ENCODE assay signal across 8 cellular contexts in genomic region chr4:163494360-163495241, GRCh38. TPM values are rescaled to one million over a fixed set of nuclear protein-coding genes. Genes with fewer than 3 reads are reported as not detected.
DNase-seq lines count a peak whose midpoint lies in the region; ATAC-seq and TF ChIP-seq lines count a peak whose summit lies in the region.

Gene TMA16 (plus strand): TSS chr4:163494690. CDS start chr4:163494802, 112 bp downstream.

- H3K27me3 Mint-ChIP-seq in activated T-cell treated with anti-CD3 and anti-CD28 coated beads, Interleukin-2, amount 50 U/mL, for 4 hours (ENCODE audit: low read depth), result no peaks in the 10 kb centered on the region

- H3K36me3 Mint-ChIP-seq in activated T-cell treated with anti-CD3 and anti-CD28 coated beads, Interleukin-2, amount 50 U/mL, for 4 hours (ENCODE audit: insufficient read depth), result peaks cover 13% of the 10 kb centered on the region

- TF ChIP-seq RAD21 in Ishikawa (IDR thresholded peaks at IDR 0.05; ENCODE audit: low read depth), result no peak

- DNase-seq in DMS153 (lab: John Stamatoyannopoulos, UW), result peak; percentile 86
- DNase-seq in activated T-cell treated with anti-CD3 and anti-CD28 coated beads, Interleukin-2, amount 50 U/mL, for 4 hours, result peak; percentile 71
- DNase-seq in stimulated activated CD8-positive, alpha-beta memory T cell treated with anti-CD3 and anti-CD28 coated beads, Interleukin-7, amount 100 ng/mL, for 4 hours (ENCODE audit: low read depth in 2 of 2), result peak; percentile 71 to 72

- TF ChIP-seq EP300 in Ishikawa (IDR thresholded peaks at IDR 0.05; ENCODE audit: borderline replicate concordance), result peak; percentile 46; the same call in 1 of the 2 replicates

- peaks cover 0 to 8% of the 10 kb centered on the region in 2 donors for H3K4me1 ChIP-seq in muscle layer of duodenum (ENCODE audit: control insufficient read depth in 1 of 2, insufficient read depth in 2 of 2, low read length in 2 of 2)

- no peaks in the 10 kb centered on the region for H3K27me3 ChIP-seq in muscle layer of duodenum (ENCODE audit: low read depth, low read length)

- peaks cover 31% of the 10 kb centered on the region for H3K4me1 Mint-ChIP-seq in activated T-cell treated with anti-CD3 and anti-CD28 coated beads, Interleukin-2, amount 50 U/mL, for 4 hours (ENCODE audit: low read depth)

- H3K9me3 Mint-ChIP-seq in activated T-cell treated with anti-CD3 and anti-CD28 coated beads, Interleukin-2, amount 50 U/mL, for 4 hours, result no peaks in the 10 kb centered on the region

- H3K9me3 ChIP-seq in muscle layer of duodenum (ENCODE audit: control insufficient read depth in 1 of 2, low read length in 2 of 2), result no peaks in the 10 kb centered on the region

- peak within 1 kb of the TSS; percentile 94 to 95 for H3K4me3 ChIP-seq in muscle layer of duodenum (ENCODE audit: low read depth in 1 of 2, low read length in 2 of 2)

- H3K4me3 Mint-ChIP-seq in activated T-cell treated with anti-CD3 and anti-CD28 coated beads, Interleukin-2, amount 50 U/mL, for 4 hours, result peak within 1 kb of the TSS; percentile 95

- peak within 1 kb of the TSS; percentile 91 for H3K27ac ChIP-seq in muscle layer of duodenum (ENCODE audit: low read length)

- no peaks in the 10 kb centered on the region for H3K36me3 ChIP-seq in muscle layer of duodenum (ENCODE audit: control insufficient read depth in 1 of 2, insufficient read depth in 2 of 2, low read length in 2 of 2)

- ATAC-seq in GM21576 (IDR thresholded peaks at IDR 0.05; ENCODE audit: unreplicated experiment) (peak; percentile 81), esophagus mucosa (peak; percentile 96)
- peak; percentile 93 to 94 for ATAC-seq in activated T-cell treated with anti-CD3 and anti-CD28 coated beads, Interleukin-2, amount 50 U/mL, for 4 hours

TF ChIP-seq in Ishikawa, 13 proteins besides CTCF, POLR2A, EP300 and RAD21:
- TF ChIP-seq FOXM1 (IDR thresholded peaks at IDR 0.05; ENCODE audit: borderline replicate concordance, low read depth) (peak; percentile 25; the same call in 1 of the 2 replicates), YY1 (IDR thresholded peaks at IDR 0.05; ENCODE audit: low read depth) (0 out of 2 replicates have a peak, but pooled peaks have one; percentile 13), ZBTB7A (IDR thresholded peaks at IDR 0.05; ENCODE audit: low read depth) (no peak), MAX (IDR thresholded peaks at IDR 0.05) (peak; percentile 99), USF1 (IDR thresholded peaks at IDR 0.05) (peak; percentile 77), EGR1 (IDR thresholded peaks at IDR 0.05) (no peak), NFIC (IDR thresholded peaks at IDR 0.05) (peak; percentile 21; the same call in 1 of the 2 replicates), TEAD4 (IDR thresholded peaks at IDR 0.05) (peak; percentile 37), TAF1 (IDR thresholded peaks at IDR 0.05; ENCODE audit: low read depth) (peak; percentile 96), TCF12 (IDR thresholded peaks at IDR 0.05; ENCODE audit: low read depth) (peak; percentile 73; the same call in 1 of the 2 replicates)

TF ChIP-seq in PFSK-1, 5 proteins besides CTCF, POLR2A, EP300 and RAD21:
- TF ChIP-seq FOXP2 (optimal IDR thresholded peaks at IDR 0.05; ENCODE audit: borderline replicate concordance, extremely low read depth, extremely low read length, insufficient read depth) (peak; percentile 46), SIN3A (IDR thresholded peaks at IDR 0.05; ENCODE audit: borderline replicate concordance, insufficient read depth, low read length) (peak; percentile 85; the same call in 1 of the 2 replicates), TAF1 (IDR thresholded peaks at IDR 0.05; ENCODE audit: borderline replicate concordance, insufficient read depth, low read length) (peak; percentile 98), REST (IDR thresholded peaks at IDR 0.05; ENCODE audit: insufficient read depth in 1 of 2, low read depth in 2 of 2, low read length in 2 of 2) (peak; percentile 34 to 47; a peak in 1 of 4 replicates), POLR2AphosphoS5 (IDR thresholded peaks at IDR 0.05; ENCODE audit: low read depth, low read length) (peak; percentile 95)

RNA-seq across cellular contexts. Expression of gene TMA16, which starts in this region (rescaled TPM):
- polyA plus RNA-seq in PFSK-1 (2012; ENCODE audit: insufficient read length, low read depth), result 38.7 TPM
- total RNA-seq in activated T-cell treated with anti-CD3 and anti-CD28 coated beads, Interleukin-2, amount 50 U/mL, for 4 hours, result 10 to 100 TPM; 66.1 to 76.3 (median 68.6) TPM
- total RNA-seq in esophagus mucosa, result 24.7 TPM

Comparison
In these comparisons a context has a peak if more than half of its experiments do, and no peak if none do; other contexts are left out.
1. Peak in every context shown above with its lines: DNase-seq, ATAC-seq, H3K4me3 ChIP-seq and H3K27ac ChIP-seq.